Comparison of ENCODE assay signal across 32 cellular contexts in the genomic region with DNA sequence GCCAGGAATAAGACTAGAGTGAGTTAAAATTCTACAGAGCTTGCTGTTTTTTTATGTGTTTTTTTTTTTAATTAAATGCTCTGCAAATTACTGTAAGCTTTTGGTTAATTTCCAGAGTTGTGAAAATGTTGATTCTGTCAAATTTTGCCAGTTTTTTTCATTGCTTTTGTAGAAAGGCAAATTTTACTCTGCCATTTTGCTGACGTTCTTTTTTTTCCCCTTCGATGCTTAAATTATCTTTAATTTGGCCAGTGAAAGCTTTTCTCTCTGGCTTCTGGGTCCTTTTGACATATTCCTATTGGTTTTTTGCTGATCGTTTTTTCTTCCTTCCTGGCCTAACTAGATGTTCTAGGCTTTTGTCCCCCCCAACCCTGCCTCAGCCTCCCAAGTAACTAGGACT. TPM values are rescaled to one million over a fixed set of nuclear protein-coding genes. Genes with fewer than 3 reads are reported as not detected.
"Had no signal": no experiment of that assay in that cellular context is flagged by ENCODE, and none has a peak within 500 bp of the region (broad histone marks: within the 10 kb centered on the region; RNA-seq: fewer than 3 reads in every experiment).

No MANE protein-coding gene starts in this region.

- FAIRE-seq: RCC 7860 had no signal

- H3K9me3 ChIP-seq: SK-N-SH had no signal

- DNase-seq: Kasumi-1, KG1, MG63, NCI-H1048, NCI-H1092 treated with DMSO at 0.1 percent for 48 hours, NCI-H1105 treated with DMSO at 0.1 percent for 48 hours, NCI-H1436, NCI-H1694, NCI-H187, NCI-H1930, NCI-H2029 treated with DMSO at 0.1 percent for 48 hours, NCI-H2081 treated with DMSO at 0.1 percent for 48 hours, NCI-H2107, NCI-H2171, NCI-H226, NCI-H446 treated with DMSO at 0.1 percent for 48 hours, NCI-H510A, NCI-H526, NCI-H69, NCI-H748 treated with DMSO at 0.1 percent for 48 hours, NCI-H82, Right ventricle myocardium superior, SHP77 treated with DMSO at 0.1 percent for 48 hours, SK-N-SH, SW 1271 had no signal

- H3K4me3 ChIP-seq: MG63, PC-9, SJSA1 had no signal

- H3K4me1 ChIP-seq: SJSA1 had no signal

- H3K36me3 ChIP-seq: MG63, SJSA1 had no signal

- H2AFZ ChIP-seq: PC-9 had no signal

- H3K9ac ChIP-seq: SK-N-SH had no signal

- H3K4me2 ChIP-seq: SK-N-SH had no signal

- H3K27me3 ChIP-seq: SJSA1 had no signal

- ATAC-seq: Panc1 had no signal

- H3K27ac ChIP-seq: SJSA1 had no signal

RNA-seq across cellular contexts. Expression of gene CLEC4M, which starts 43.2 kb away (rescaled TPM):
- total RNA-seq: M059J, OCI-LY7, PC-9, Right ventricle myocardium superior, RPMI7951, SJSA1 had no signal
- polyA plus RNA-seq: SK-N-SH had no signal

RNA-seq across cellular contexts. Expression of gene CD209, which starts 58.9 kb away (rescaled TPM):
- total RNA-seq: M059J, OCI-LY7, PC-9, RPMI7951, SJSA1 had no signal
- polyA plus RNA-seq: SK-N-SH had no signal
